13 cellular contexts compared by ENCODE assay signal in genomic region chr4:171650543-171650942, GRCh38.
A peak's percentile ranks its signal among the peaks of the same experiment; 100 is the strongest.
DNase-seq lines count a peak whose midpoint lies in the region; ATAC-seq, FAIRE-seq and TF ChIP-seq lines count a peak whose summit lies in the region.
"Had no signal": no experiment of that assay in that cellular context is flagged by ENCODE, and none has a peak within 500 bp of the region (broad histone marks: within the 10 kb centered on the region; RNA-seq: fewer than 3 reads in every experiment).

No MANE protein-coding gene starts in this region.

- no peak overlapping the region for H3K27ac Mint-ChIP-seq in activated T-helper 2 cell treated with anti-CD3 and anti-CD28 coated beads, Interferon-gamma antibody, Interleukin-2, Interleukin-4, amounts not matched to agents 10 μg/mL and 5 μg/mL and 100 μg/mL, durations not matched to agents 14 hours and 24 hours and 36 hours

- FAIRE-seq in HepG2 (lab: Jason Lieb, UNC) (no peak), frontal cortex (lab: Jason Lieb, UNC) (no peak)

- H3K4me1 Mint-ChIP-seq in activated T-helper 2 cell treated with anti-CD3 and anti-CD28 coated beads, Interferon-gamma antibody, Interleukin-2, Interleukin-4, amounts not matched to agents 10 μg/mL and 5 μg/mL and 100 μg/mL, durations not matched to agents 14 hours and 24 hours and 36 hours (ENCODE audit: low read depth): no peaks in the 10 kb centered on the region

- H3K9me3 ChIP-seq in HepG2 (ENCODE audit: low read length): no peaks in the 10 kb centered on the region

- no peak overlapping the region for H3K9ac ChIP-seq in HepG2 (ENCODE audit: insufficient read depth, low read depth, low read length)

- no peak overlapping the region for H3K4me2 ChIP-seq in HepG2 (ENCODE audit: low read depth, low read length)

- no peaks in the 10 kb centered on the region for H4K20me1 ChIP-seq in HepG2 (ENCODE audit: insufficient read depth, low read length)

- no peaks in the 10 kb centered on the region for H3K36me3 ChIP-seq in HepG2 (replicated peaks in 1 of 2; ENCODE audit: control insufficient read depth in 1 of 2, insufficient read depth in 2 of 2, low read length in 2 of 2)

- 0 out of 2 replicates have a peak, but pooled peaks have one; percentile 20 for TF ChIP-seq CTCF in HepG2 (CRISPR knock-in tag; IDR thresholded peaks at IDR 0.05)

- no CpG with 5 or more reads among the region's 2 CpGs for WGBS in HepG2 (ENCODE audit: low lambda C conversion rate)

- no peak overlapping the region for H3K27ac ChIP-seq in HepG2 (ENCODE audit: extremely low read length, insufficient read depth, low read length)
- H3K27ac ChIP-seq: HL-60 had no signal

- POLR2A ChIA-PET in HepG2 (lab: Yijun Ruan, JAX): no interaction called here

- DNase-seq in HepG2 (ENCODE audit: low spot score): peak; percentile 3
- no peak for DNase-seq in NCI-H1436 treated with DMSO at 0.1 percent for 48 hours (lab: John Stamatoyannopoulos, UW)
- no peak for DNase-seq in activated T-helper 2 cell treated with anti-CD3 and anti-CD28 coated beads, Interferon-gamma antibody, Interleukin-2, Interleukin-4, amounts not matched to agents 10 μg/mL and 5 μg/mL and 100 μg/mL, durations not matched to agents 14 hours and 24 hours and 36 hours (ENCODE audit: low spot score)
- DNase-seq in frontal cortex (ENCODE audit: low spot score in 2 of 2): no peak
- DNase-seq: activated naive CD4-positive, alpha-beta T cell treated with Interleukin-2 at 50 U/mL for 16 hours; effector CD4-positive, alpha-beta T cell; NCI-H1930; T1000 had no signal

- TF ChIP-seq RAD21 in HepG2 (CRISPR knock-in tag; IDR thresholded peaks at IDR 0.05): no peak

- H3K27me3 ChIP-seq in HepG2 (ENCODE audit: control insufficient read depth in 1 of 2, insufficient read depth in 2 of 2, low read length in 2 of 2): no peaks in the 10 kb centered on the region

- no TSS peak for BruUV-seq in HepG2 (replicated peaks; lab: Mats Ljungman, UMichigan)

- H3K4me3 ChIP-seq in HepG2 (replicated peaks in 1 of 3; ENCODE audit: insufficient read depth in 1 of 3, low read depth in 2 of 3, low read length in 3 of 3): no peak overlapping the region

- H2AFZ ChIP-seq in HepG2 (ENCODE audit: low read length): no peak overlapping the region

- no peaks in the 10 kb centered on the region for H3K36me3 Mint-ChIP-seq in activated T-helper 2 cell treated with anti-CD3 and anti-CD28 coated beads, Interferon-gamma antibody, Interleukin-2, Interleukin-4, amounts not matched to agents 10 μg/mL and 5 μg/mL and 100 μg/mL, durations not matched to agents 14 hours and 24 hours and 36 hours (ENCODE audit: low read depth)

- H3K4me3 Mint-ChIP-seq in activated T-helper 2 cell treated with anti-CD3 and anti-CD28 coated beads, Interferon-gamma antibody, Interleukin-2, Interleukin-4, amounts not matched to agents 10 μg/mL and 5 μg/mL and 100 μg/mL, durations not matched to agents 14 hours and 24 hours and 36 hours (ENCODE audit: low read depth): no peak overlapping the region

- peak; percentile 65 for ATAC-seq in GM18517 (IDR thresholded peaks at IDR 0.05; ENCODE audit: unreplicated experiment)
- ATAC-seq in GM21576 (IDR thresholded peaks at IDR 0.05; ENCODE audit: unreplicated experiment): peak; percentile 69
- ATAC-seq in HG03354 (IDR thresholded peaks at IDR 0.05; ENCODE audit: poor library complexity, severe bottlenecking, unreplicated experiment): peak; percentile 76
- peak; percentile 54; the same call in 2 of the 3 replicates for ATAC-seq in HepG2
- ATAC-seq in GM18873 (IDR thresholded peaks at IDR 0.05; ENCODE audit: low FRiP score, unreplicated experiment): no peak

- TF ChIP-seq EP300 in HepG2 (IDR thresholded peaks at IDR 0.05; ENCODE audit: low read depth in 2 of 2, low read length in 2 of 2): no peak
- TF ChIP-seq EP300 in HepG2 (CRISPR knock-in tag; IDR thresholded peaks at IDR 0.05; ENCODE audit: borderline replicate concordance): no peak

- intact Hi-C loops in HepG2 (cut with micrococcal nuclease; ENCODE audit: unreplicated experiment): no loop called here
- intact Hi-C loops in activated T-helper 2 cell treated with anti-CD3 and anti-CD28 coated beads, Interferon-gamma antibody, Interleukin-2, Interleukin-4, amounts not matched to agents 10 μg/mL and 5 μg/mL and 100 μg/mL, durations not matched to agents 14 hours and 24 hours and 36 hours (cut with micrococcal nuclease): no loop called here

- no peaks in the 10 kb centered on the region for H3K4me1 ChIP-seq in HepG2 (ENCODE audit: insufficient read depth, low read length)

- no peaks in the 10 kb centered on the region for H3K9me3 Mint-ChIP-seq in activated T-helper 2 cell treated with anti-CD3 and anti-CD28 coated beads, Interferon-gamma antibody, Interleukin-2, Interleukin-4, amounts not matched to agents 10 μg/mL and 5 μg/mL and 100 μg/mL, durations not matched to agents 14 hours and 24 hours and 36 hours

- no peak for TF ChIP-seq POLR2A in HepG2 (IDR thresholded peaks at IDR 0.05; ENCODE audit: insufficient read depth in 1 of 2, low read depth in 2 of 2, low read length in 2 of 2)

- no peaks in the 10 kb centered on the region for H3K79me2 ChIP-seq in HepG2 (ENCODE audit: insufficient read depth, low read length)

- in situ Hi-C loops in HepG2 (cut with HindIII; ENCODE audit: extremely low pct_ligation_motif_present, low pct_unique_long_range_greater_than_20kb): no loop called here

- no peaks in the 10 kb centered on the region for H3K27me3 Mint-ChIP-seq in activated T-helper 2 cell treated with anti-CD3 and anti-CD28 coated beads, Interferon-gamma antibody, Interleukin-2, Interleukin-4, amounts not matched to agents 10 μg/mL and 5 μg/mL and 100 μg/mL, durations not matched to agents 14 hours and 24 hours and 36 hours (ENCODE audit: low read depth)

- CTCF ChIA-PET in HepG2 (lab: Yijun Ruan, JAX; ENCODE audit: low intra/inter-chr PET ratio, low total read pairs): no interaction called here

TF ChIP-seq in HepG2, 621 proteins besides CTCF, POLR2A, EP300 and RAD21:
- TF ChIP-seq SRY (CRISPR knock-in tag; IDR thresholded peaks at IDR 0.05) (no peak), NR2F1 (CRISPR knock-in tag; IDR thresholded peaks at IDR 0.05) (no peak), TFDP1 (CRISPR knock-in tag; IDR thresholded peaks at IDR 0.05; ENCODE audit: borderline replicate concordance) (no peak)
